In genomic region chr10:1567152-1567551, GRCh38 we compare ENCODE assay signal across 28 cellular contexts.
"Had no signal": no experiment of that assay in that cellular context is flagged by ENCODE, and none has a peak within 500 bp of the region (broad histone marks: within the 10 kb centered on the region; RNA-seq: fewer than 3 reads in every experiment).

No MANE protein-coding gene starts in this region.

- H3K27ac ChIP-seq: brain microvascular endothelial cell, colonic mucosa, epithelial cell of prostate, esophagus squamous epithelium, gastroesophageal sphincter, WERI-Rb-1 had no signal

- H3K4me3 ChIP-seq: colonic mucosa, esophagus squamous epithelium, gastroesophageal sphincter had no signal

- H3K36me3 Mint-ChIP-seq: activated naive CD8-positive, alpha-beta T cell had no signal

- H3K9me3 Mint-ChIP-seq: activated B cell treated with CpG ODN at 0.5 μM for 24 hours; activated CD8-positive, alpha-beta T cell treated with anti-CD3 and anti-CD28 coated beads for 36 hours; activated T-cell treated with anti-CD3 and anti-CD28 coated beads, Interleukin-2, amount 50 U/mL, for 4 hours; activated T-helper 17 cell treated with anti-CD3 and anti-CD28 coated beads, Interleukin-2, amount 50 U/mL, for 72 hours; T-helper 2 cell treated with Interferon-gamma antibody and Interleukin-4, amounts not matched to agents 5 μg/mL and 100 μg/mL, for 36 hours had no signal

- H3K36me3 ChIP-seq: brain microvascular endothelial cell, colonic mucosa, esophagus squamous epithelium, gastroesophageal sphincter, WERI-Rb-1 had no signal

- H3K4me1 Mint-ChIP-seq: activated CD4-positive, alpha-beta T cell treated with anti-CD3 and anti-CD28 coated beads, Interleukin-2, amount 10 ng/mL, durations not matched to agents 24 days and 14 days; T-helper 17 cell had no signal

- H3K9me3 ChIP-seq: colonic mucosa, esophagus squamous epithelium, gastroesophageal sphincter had no signal

- H3K4me1 ChIP-seq: colonic mucosa, esophagus squamous epithelium, gastroesophageal sphincter had no signal

- ATAC-seq: activated CD4-positive, CD25-positive, alpha-beta regulatory T cell treated with anti-CD3 and anti-CD28 coated beads, Interleukin-2, amount 50 U/mL, for 24 hours; activated CD8-positive, alpha-beta T cell treated with anti-CD3 and anti-CD28 coated beads for 36 hours; activated T-cell treated with anti-CD3 and anti-CD28 coated beads, Interleukin-2, amount 50 U/mL, for 4 hours; activated T-helper 17 cell treated with anti-CD3 and anti-CD28 coated beads, Interleukin-2, amount 50 U/mL, for 72 hours; gastroesophageal sphincter; T-helper 17 cell had no signal

- DNase-seq: activated B cell treated with CpG ODN at 0.5 μM for 24 hours; activated CD4-positive, alpha-beta T cell treated with anti-CD3 and anti-CD28 coated beads, Interleukin-2, amount 10 ng/mL, durations not matched to agents 24 days and 14 days; activated CD4-positive, alpha-beta T cell treated with anti-CD3 and anti-CD28 coated beads, Interleukin-2, amount 50 U/mL, for 4 hours; activated CD8-positive, alpha-beta memory T cell treated with anti-CD3 and anti-CD28 coated beads for 24 hours; activated CD8-positive, alpha-beta T cell treated with anti-CD3 and anti-CD28 coated beads for 36 hours; activated effector memory CD4-positive, alpha-beta T cell treated with Interleukin-2 at 50 U/mL for 16 hours; activated gamma-delta T cell treated with Interleukin-2 at 50 U/mL for 16 hours; activated naive CD4-positive, alpha-beta T cell treated with anti-CD3 and anti-CD28 coated beads, Interleukin-2, amount 50 U/mL, for 16 hours; activated naive CD4-positive, alpha-beta T cell treated with Interleukin-2 at 50 U/mL for 16 hours; activated T-cell treated with anti-CD3 and anti-CD28 coated beads, Interleukin-2, amount 50 U/mL, for 4 hours; amniotic stem cell; anterior cingulate cortex; brain microvascular endothelial cell; caudate nucleus; colonic mucosa; effector CD8-positive, alpha-beta T cell; esophagus squamous epithelium; foreskin melanocyte; T-helper 1 cell; T-helper 17 cell; T1000; WERI-Rb-1 had no signal

- H3K27me3 ChIP-seq: brain microvascular endothelial cell, colonic mucosa had no signal

- H3K27ac Mint-ChIP-seq: activated B cell treated with CpG ODN at 0.5 μM for 24 hours; activated CD4-positive, alpha-beta T cell treated with anti-CD3 and anti-CD28 coated beads, Interleukin-2, amount 10 ng/mL, durations not matched to agents 24 days and 14 days; activated CD8-positive, alpha-beta T cell treated with anti-CD3 and anti-CD28 coated beads for 36 hours; activated naive CD8-positive, alpha-beta T cell; activated T-helper 17 cell treated with anti-CD3 and anti-CD28 coated beads, Interleukin-2, amount 50 U/mL, for 72 hours; T-helper 17 cell; T-helper 2 cell treated with Interferon-gamma antibody and Interleukin-4, amounts not matched to agents 5 μg/mL and 100 μg/mL, for 36 hours had no signal

- H3K4me3 Mint-ChIP-seq: activated B cell treated with CpG ODN at 0.5 μM for 24 hours; activated CD4-positive, alpha-beta T cell treated with anti-CD3 and anti-CD28 coated beads, Interleukin-2, amount 10 ng/mL, durations not matched to agents 24 days and 14 days; activated CD8-positive, alpha-beta T cell treated with anti-CD3 and anti-CD28 coated beads for 36 hours; activated naive CD8-positive, alpha-beta T cell; activated T-cell treated with anti-CD3 and anti-CD28 coated beads, Interleukin-2, amount 50 U/mL, for 4 hours; activated T-helper 17 cell treated with anti-CD3 and anti-CD28 coated beads, Interleukin-2, amount 50 U/mL, for 72 hours; T-helper 17 cell; T-helper 2 cell treated with Interferon-gamma antibody and Interleukin-4, amounts not matched to agents 5 μg/mL and 100 μg/mL, for 36 hours had no signal

- H3K27me3 Mint-ChIP-seq: activated CD4-positive, alpha-beta T cell treated with anti-CD3 and anti-CD28 coated beads, Interleukin-2, amount 10 ng/mL, durations not matched to agents 24 days and 14 days had no signal
